ENCODE assay signal across 9 cellular contexts in genomic region chr2:230441188-230441897, GRCh38. TPM values are rescaled to one million over a fixed set of nuclear protein-coding genes. Genes with fewer than 3 reads are reported as not detected.
DNase-seq lines count a peak whose midpoint lies in the region; ATAC-seq, FAIRE-seq and TF ChIP-seq lines count a peak whose summit lies in the region.
"Had no signal": no experiment of that assay in that cellular context is flagged by ENCODE, and none has a peak within 500 bp of the region (broad histone marks: within the 10 kb centered on the region; RNA-seq: fewer than 3 reads in every experiment).

No MANE protein-coding gene starts in this region.

- H3K4me3 Mint-ChIP-seq in endothelial cell (ENCODE audit: unreplicated experiment), result no peak overlapping the region

- no peaks in the 10 kb centered on the region for H3K9me3 ChIP-seq in keratinocyte (ENCODE audit: control insufficient read depth, low read depth, low read length)

- no peak overlapping the region for H3K4me3 ChIP-seq in keratinocyte (ENCODE audit: control insufficient read depth in 2 of 3, extremely low read depth in 1 of 3, insufficient read depth in 2 of 3, low read depth in 1 of 3, low read length in 3 of 3)
- H3K4me3 ChIP-seq: lung had no signal

- no peaks in the 10 kb centered on the region for H3K27me3 Mint-ChIP-seq in endothelial cell (ENCODE audit: unreplicated experiment)

- H3K9me3 Mint-ChIP-seq in endothelial cell (ENCODE audit: unreplicated experiment), result no peaks in the 10 kb centered on the region

- H3K9me1 ChIP-seq in keratinocyte (ENCODE audit: control insufficient read depth, extremely low read depth, insufficient read depth, low read length), result no peaks in the 10 kb centered on the region

- H3K4me1 Mint-ChIP-seq in endothelial cell (ENCODE audit: unreplicated experiment), result peaks cover 11% of the 10 kb centered on the region

- H2AFZ ChIP-seq in keratinocyte (ENCODE audit: control insufficient read depth, low read length), result no peak overlapping the region

- no peaks in the 10 kb centered on the region for H3K36me3 Mint-ChIP-seq in endothelial cell (ENCODE audit: low read depth, unreplicated experiment)

- H3K36me3 ChIP-seq in keratinocyte (ENCODE audit: control insufficient read depth in 2 of 2, extremely low read depth in 1 of 2, insufficient read depth in 2 of 2, low read length in 2 of 2), result peaks cover 13 to 20% of the 10 kb centered on the region in 2 experiments

- H3K27me3 ChIP-seq in keratinocyte (ENCODE audit: control insufficient read depth, extremely low read depth, insufficient read depth, low read length), result no peaks in the 10 kb centered on the region

- H3K4me2 ChIP-seq in keratinocyte (ENCODE audit: control insufficient read depth, extremely low read depth, insufficient read depth, low read depth, low read length), result no peak overlapping the region

- H3K9ac ChIP-seq in keratinocyte (ENCODE audit: control insufficient read depth, extremely low read depth, insufficient read depth, low read length), result no peak overlapping the region

- dilution Hi-C loops in keratinocyte (cut with MboI; ENCODE audit: extremely low pct_ligation_motif_present, low sequenced_read_pairs), result no loop called here

- H3K27ac ChIP-seq in keratinocyte (ENCODE audit: control insufficient read depth, insufficient read depth, low read length), result no peak overlapping the region

- peak; percentile 36 for DNase-seq in activated T-cell treated with anti-CD3 and anti-CD28 coated beads, Interleukin-2, amount 50 U/mL, for 1 hour
- DNase-seq in keratinocyte (ENCODE audit: low read depth, low spot score) (no peak), endothelial cell (ENCODE audit: low spot score) (no peak), iPS-NIHi7 (ENCODE audit: extremely low spot score) (no peak), hepatic stellate cell (ENCODE audit: low spot score) (no peak), HPDE6-E6E7 (ENCODE audit: extremely low spot score) (no peak)

- peaks cover 9% of the 10 kb centered on the region for H3K4me1 ChIP-seq in keratinocyte (ENCODE audit: control insufficient read depth, extremely low read depth, insufficient read depth, low read length)

- ATAC-seq in GM18520 (IDR thresholded peaks at IDR 0.05; ENCODE audit: unreplicated experiment) (peak; percentile 46), HG03139 (IDR thresholded peaks at IDR 0.05; ENCODE audit: unreplicated experiment) (peak; percentile 59)

- peak; percentile 43 for FAIRE-seq in keratinocyte (lab: Jason Lieb, UNC)

- TF ChIP-seq CTCF in keratinocyte (optimal IDR thresholded peaks at IDR 0.05 in 1 of 3, IDR thresholded peaks at IDR 0.05 in 1 of 3, conservative IDR thresholded peaks at IDR 0.05 in 1 of 3; ENCODE audit: extremely low read depth in 1 of 3, insufficient read depth in 2 of 3, low read length in 3 of 3), result no peak
- TF ChIP-seq CTCF in endothelial cell (IDR thresholded peaks at IDR 0.05; ENCODE audit: unreplicated experiment), result no peak

- H3K27ac Mint-ChIP-seq in endothelial cell (ENCODE audit: unreplicated experiment), result no peak overlapping the region

- H4K20me1 ChIP-seq in keratinocyte (ENCODE audit: control insufficient read depth, extremely low read depth, insufficient read depth, low read length), result peaks cover 2% of the 10 kb centered on the region

- peaks cover 67% of the 10 kb centered on the region for H3K79me2 ChIP-seq in keratinocyte (ENCODE audit: control insufficient read depth, insufficient read depth, low read length)

RNA-seq across cellular contexts. Expression of gene SP100, which starts 25.3 kb away (rescaled TPM):
- 79.9 to 136 TPM (median 101 TPM) in 3 replicates for polyA plus RNA-seq in keratinocyte
- polyA plus RNA-seq in keratinocyte (2011; ENCODE audit: low read depth), result 56.4 TPM
- polyA plus RNA-seq in keratinocyte (2011; cell fraction: cytosol; rRNA removed), result 81.6 and 111 TPM in 2 replicates
- 106 and 131 TPM in 2 replicates for polyA plus RNA-seq in keratinocyte (2011; cell fraction: nucleus; rRNA removed)
- polyA plus RNA-seq in keratinocyte (2012; ENCODE audit: low replicate concordance), result 29.1 and 91.8 TPM in 2 replicates
- 25.3 to 132 TPM (median 69.6 TPM) in 3 replicates for polyA minus RNA-seq in keratinocyte
- polyA minus RNA-seq in keratinocyte (2011; cell fraction: cytosol; rRNA and poly(A)+ RNA removed), result 68.5 TPM
- polyA minus RNA-seq in keratinocyte (2011; cell fraction: nucleus; rRNA and poly(A)+ RNA removed), result 74.2 and 185 TPM in 2 replicates
- 8.3 TPM for total RNA-seq in endothelial cell (ENCODE audit: unreplicated experiment)
